ENCODE assay signal across 13 cellular contexts in the genomic region with DNA sequence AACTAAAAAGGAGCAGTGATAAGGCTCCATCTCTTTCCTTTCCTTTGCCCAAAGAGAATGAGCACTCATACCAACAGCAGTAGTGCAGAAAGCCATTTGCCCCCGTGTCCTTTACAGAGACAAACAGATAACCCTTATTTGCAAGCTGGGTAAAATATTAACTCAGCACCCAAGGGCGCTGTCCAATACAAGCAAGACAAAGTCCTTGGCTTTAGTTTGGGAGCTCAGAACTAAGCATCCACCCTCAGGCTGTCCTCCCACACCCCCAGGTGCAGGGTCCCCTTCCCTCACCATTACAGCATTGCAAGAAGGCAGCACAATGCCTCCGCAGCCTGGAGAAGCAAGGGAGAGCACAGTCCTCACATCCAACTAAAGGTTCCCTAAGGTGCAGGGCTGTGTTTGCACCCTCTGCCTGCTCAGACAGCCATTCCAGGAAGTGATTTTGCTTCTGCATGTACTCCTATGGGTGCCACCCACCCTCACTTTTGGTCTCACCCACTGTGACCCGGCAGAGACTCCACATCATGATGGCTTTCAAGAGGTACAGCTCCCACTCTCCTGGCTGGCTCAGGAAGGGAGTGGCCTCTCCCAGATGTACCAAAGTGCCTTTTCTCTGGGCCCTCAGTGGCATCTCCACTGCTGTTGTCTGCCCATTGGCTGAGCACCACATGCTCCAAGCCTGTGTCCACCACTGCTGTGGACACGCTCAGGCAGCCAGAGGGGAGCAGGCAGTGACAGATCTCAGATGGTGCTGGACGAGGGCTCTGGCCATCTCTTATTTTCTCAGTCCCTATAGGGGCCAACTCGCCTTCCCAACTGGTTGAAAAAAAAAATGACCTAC. TPM values are rescaled to one million over a fixed set of nuclear protein-coding genes. Genes with fewer than 3 reads are reported as not detected.
DNase-seq lines count a peak whose midpoint lies in the region; ATAC-seq and TF ChIP-seq lines count a peak whose summit lies in the region.
"Had no signal": no experiment of that assay in that cellular context is flagged by ENCODE, and none has a peak within 500 bp of the region (broad histone marks: within the 10 kb centered on the region; RNA-seq: fewer than 3 reads in every experiment).

No MANE protein-coding gene starts in this region.

- intact Hi-C loops in ovary (cut with DNase I) = no loop called here

- no peak for TF ChIP-seq CTCF in 22Rv1 (IDR thresholded peaks at IDR 0.05)
- TF ChIP-seq CTCF in Loucy (conservative IDR thresholded peaks at IDR 0.05; ENCODE audit: low read length) = no peak
- no peak for TF ChIP-seq CTCF in ovary (IDR thresholded peaks at IDR 0.05)

- H3K27me3 ChIP-seq in Loucy (ENCODE audit: insufficient read depth, low read length, poor library complexity, severe bottlenecking) (no peaks in the 10 kb centered on the region), ovary (no peaks in the 10 kb centered on the region)
- H3K27me3 ChIP-seq: spleen had no signal

- DNase-seq in SKM-1 treated with dmso at 0.1 percent for 144 hours (lab: John Stamatoyannopoulos, UW; ENCODE audit: unreplicated experiment) (no peak), SW480 (ENCODE audit: low spot score) (no peak), NCI-H2081 (lab: John Stamatoyannopoulos, UW) (no peak), ovary (no peak)
- DNase-seq: activated CD4-positive, alpha-beta T cell treated with anti-CD3 and anti-CD28 coated beads, Interleukin-2, amount 50 U/mL, for 1 hour; NCI-H1930; spleen; stimulated activated naive CD4-positive, alpha-beta T cell had no signal

- no peaks in the 10 kb centered on the region for H3K79me2 ChIP-seq in Loucy (ENCODE audit: insufficient read depth, low read length)

- no peak for TF ChIP-seq EP300 in ovary (IDR thresholded peaks at IDR 0.05)

- H3K4me1 ChIP-seq in Loucy (ENCODE audit: insufficient read depth, low read length, poor library complexity, severe bottlenecking) = peaks cover 35% of the 10 kb centered on the region
- peaks cover 2% of the 10 kb centered on the region for H3K4me1 ChIP-seq in ovary (ENCODE audit: insufficient read depth)

- no peaks in the 10 kb centered on the region for H3K36me3 ChIP-seq in Loucy (ENCODE audit: insufficient read depth, low read length)
- H3K36me3 ChIP-seq in ovary = no peaks in the 10 kb centered on the region
- H3K36me3 ChIP-seq: spleen had no signal

- H3K9ac ChIP-seq in Loucy (ENCODE audit: low read depth, low read length, poor library complexity, severe bottlenecking) = no peak overlapping the region

- no peak for TF ChIP-seq POLR2A in ovary (IDR thresholded peaks at IDR 0.05)

- H3F3A ChIP-seq in Loucy (ENCODE audit: low read depth) = no peaks in the 10 kb centered on the region

- ATAC-seq in GM19324 (IDR thresholded peaks at IDR 0.05; ENCODE audit: low FRiP score, unreplicated experiment) (peak; percentile 41), HG02852 (IDR thresholded peaks at IDR 0.05; ENCODE audit: unreplicated experiment) (peak; percentile 7)

- H2AFZ ChIP-seq in Loucy (ENCODE audit: low read length) = peak overlapping the region; percentile 54; the same call in 1 of the 2 replicates

- 87 to 90% (median 89%) methylated on average over 7 of the region's 7 CpGs for WGBS in ovary, 3 donors

- no peaks in the 10 kb centered on the region for H3K9me2 ChIP-seq in Loucy (replicated peaks; ENCODE audit: low read depth, low read length)

- no peak overlapping the region for H3K4me2 ChIP-seq in Loucy (ENCODE audit: low read depth, low read length, poor library complexity, severe bottlenecking)

- peak overlapping the region; percentile 96 for H3K27ac ChIP-seq in 22Rv1
- no peak overlapping the region for H3K27ac ChIP-seq in ovary
- H3K27ac ChIP-seq: RWPE1, spleen had no signal

- no peak overlapping the region for H3K4me3 ChIP-seq in Loucy (ENCODE audit: low read length, poor library complexity, severe bottlenecking)
- no peak overlapping the region for H3K4me3 ChIP-seq in ovary
- H3K4me3 ChIP-seq: spleen had no signal

- H3K9me3 ChIP-seq in Loucy (ENCODE audit: insufficient read depth, low read depth, low read length) (no peaks in the 10 kb centered on the region), ovary (no peaks in the 10 kb centered on the region)
- H3K9me3 ChIP-seq: spleen had no signal

- no peaks in the 10 kb centered on the region for H4K20me1 ChIP-seq in Loucy (ENCODE audit: insufficient read depth, low read length, poor library complexity, severe bottlenecking)

RNA-seq across cellular contexts. Expression of gene HES1, which starts 34.1 kb away (rescaled TPM):
- total RNA-seq in ovary = 100 to 1,000 TPM in 1 of 7 donors, 10 to 100 TPM in 6; 16.7 to 116 (median 41.3) TPM
- polyA plus RNA-seq in ovary = 10 to 100 TPM; 18.5 to 35.0 TPM
